ENCODE assay signal across 1 cellular context in the genomic region with DNA sequence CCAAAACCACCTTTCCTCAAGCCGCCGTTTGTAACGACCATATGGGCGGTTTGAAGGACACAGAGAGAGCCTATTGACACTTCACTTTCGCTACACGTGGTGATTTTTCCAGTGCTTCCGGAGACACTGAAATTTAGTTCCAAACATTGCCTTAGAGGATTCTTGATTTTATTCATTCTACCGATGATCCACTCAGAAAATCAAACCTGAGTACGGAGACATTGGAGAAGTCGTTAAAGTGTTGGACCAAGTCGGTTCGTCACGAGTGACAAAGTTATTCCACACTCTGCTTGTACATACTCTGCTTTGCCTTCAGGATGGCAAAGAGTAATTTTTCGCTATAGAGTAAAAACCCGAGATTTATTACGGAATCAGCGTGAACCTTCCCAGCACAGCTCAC.
TF ChIP-seq lines count a peak whose summit lies in the region.

No MANE protein-coding gene starts in this region.

TF ChIP-seq in K562, 482 proteins besides CTCF, POLR2A, EP300 and RAD21:
- peak; percentile 59; the same call in 1 of the 2 replicates for TF ChIP-seq RNF2 (IDR thresholded peaks at IDR 0.05)
